10 cellular contexts compared by ENCODE assay signal in genomic region chr17:31489295-31490018, GRCh38.
DNase-seq lines count a peak whose midpoint lies in the region; ATAC-seq and TF ChIP-seq lines count a peak whose summit lies in the region.
"Had no signal": no experiment of that assay in that cellular context is flagged by ENCODE, and none has a peak within 500 bp of the region (broad histone marks: within the 10 kb centered on the region; RNA-seq: fewer than 3 reads in every experiment).

No MANE protein-coding gene starts in this region.

- no peak for TF ChIP-seq POLR2A in suprapubic skin (IDR thresholded peaks at IDR 0.05)

- no peak overlapping the region for H2AFZ ChIP-seq in GM23248

- TF ChIP-seq CTCF in suprapubic skin (IDR thresholded peaks at IDR 0.05): no peak

- peaks cover 70% of the 10 kb centered on the region for H3K4me1 ChIP-seq in suprapubic skin
- H3K4me1 ChIP-seq in GM23248 (ENCODE audit: insufficient read depth): no peaks in the 10 kb centered on the region

- H3K79me2 ChIP-seq in GM23248 (ENCODE audit: insufficient read depth): no peaks in the 10 kb centered on the region

- no peak overlapping the region for H3K9ac ChIP-seq in GM23248

- H3K36me3 Mint-ChIP-seq in activated CD4-positive, alpha-beta T cell treated with anti-CD3 and anti-CD28 coated beads, Interleukin-2, amount 10 ng/mL, durations not matched to agents 24 days and 14 days (ENCODE audit: low read depth): peaks cover 6% of the 10 kb centered on the region
- H3K36me3 Mint-ChIP-seq in activated T-helper 2 cell treated with anti-CD3 and anti-CD28 coated beads, Interferon-gamma antibody, Interleukin-2, Interleukin-4, amounts not matched to agents 10 μg/mL and 5 μg/mL and 100 μg/mL, durations not matched to agents 14 hours and 24 hours and 36 hours (ENCODE audit: low read depth): peaks cover 9% of the 10 kb centered on the region

- H3K36me3 ChIP-seq in suprapubic skin (no peaks in the 10 kb centered on the region), GM23248 (ENCODE audit: low read depth) (no peaks in the 10 kb centered on the region)
- H3K36me3 ChIP-seq: gastroesophageal sphincter had no signal

- H3K9me3 Mint-ChIP-seq in activated CD4-positive, alpha-beta T cell treated with anti-CD3 and anti-CD28 coated beads, Interleukin-2, amount 10 ng/mL, durations not matched to agents 24 days and 14 days: no peaks in the 10 kb centered on the region
- H3K9me3 Mint-ChIP-seq in activated T-helper 2 cell treated with anti-CD3 and anti-CD28 coated beads, Interferon-gamma antibody, Interleukin-2, Interleukin-4, amounts not matched to agents 10 μg/mL and 5 μg/mL and 100 μg/mL, durations not matched to agents 14 hours and 24 hours and 36 hours: no peaks in the 10 kb centered on the region

- peaks cover 2% of the 10 kb centered on the region for H3K27me3 Mint-ChIP-seq in activated CD4-positive, alpha-beta T cell treated with anti-CD3 and anti-CD28 coated beads, Interleukin-2, amount 10 ng/mL, durations not matched to agents 24 days and 14 days
- H3K27me3 Mint-ChIP-seq in activated T-helper 2 cell treated with anti-CD3 and anti-CD28 coated beads, Interferon-gamma antibody, Interleukin-2, Interleukin-4, amounts not matched to agents 10 μg/mL and 5 μg/mL and 100 μg/mL, durations not matched to agents 14 hours and 24 hours and 36 hours (ENCODE audit: low read depth): no peaks in the 10 kb centered on the region

- H4K20me1 ChIP-seq in GM23248 (ENCODE audit: insufficient read depth): no peaks in the 10 kb centered on the region

- ATAC-seq in left colon (peak; percentile 61), HG02970 (IDR thresholded peaks at IDR 0.05; ENCODE audit: low FRiP score, unreplicated experiment) (no peak)
- ATAC-seq: gastroesophageal sphincter had no signal

- no peak overlapping the region for H3K27ac ChIP-seq in suprapubic skin
- H3K27ac ChIP-seq in GM23248: no peak overlapping the region
- H3K27ac ChIP-seq: gastroesophageal sphincter had no signal

- 54% methylated on average over 16 of the region's 16 CpGs for WGBS in suprapubic skin
- WGBS in GM23248 (ENCODE audit: low coverage in 1 of 2, low lambda C conversion rate in 2 of 2, missing lambda C conversion rate in 2 of 2), 2 experiments: 85 to 86% methylated on average over 16 of the region's 16 CpGs

- in situ Hi-C loops in GM23248 (cut with MboI): no loop called here

- no peak overlapping the region for H3K4me2 ChIP-seq in GM23248 (ENCODE audit: unreplicated experiment)

- no peak for TF ChIP-seq EP300 in suprapubic skin (IDR thresholded peaks at IDR 0.05)

- intact Hi-C loops in activated CD4-positive, alpha-beta T cell treated with anti-CD3 and anti-CD28 coated beads, Interleukin-2, amount 10 ng/mL, durations not matched to agents 24 days and 14 days (cut with micrococcal nuclease): loop anchor here (2.0 to 5.0 kb wide), 2 partner anchors 169 to 177 kb away; partner anchors contain the start of genes EVI2A and EVI2B
- intact Hi-C loops in activated T-helper 2 cell treated with anti-CD3 and anti-CD28 coated beads, Interferon-gamma antibody, Interleukin-2, Interleukin-4, amounts not matched to agents 10 μg/mL and 5 μg/mL and 100 μg/mL, durations not matched to agents 14 hours and 24 hours and 36 hours (cut with micrococcal nuclease): loop anchor here (1.0 to 5.0 kb wide), 3 partner anchors 19 to 177 kb away; partner anchors contain the start of gene EVI2B
- intact Hi-C loops in left colon (cut with DNase I, micrococcal nuclease): no loop called here

- no peaks in the 10 kb centered on the region for H3K9me2 ChIP-seq in GM23248 (ENCODE audit: insufficient read depth)

- H3K4me1 Mint-ChIP-seq in activated CD4-positive, alpha-beta T cell treated with anti-CD3 and anti-CD28 coated beads, Interleukin-2, amount 10 ng/mL, durations not matched to agents 24 days and 14 days: peaks cover 59% of the 10 kb centered on the region
- peaks cover 59% of the 10 kb centered on the region for H3K4me1 Mint-ChIP-seq in activated T-helper 2 cell treated with anti-CD3 and anti-CD28 coated beads, Interferon-gamma antibody, Interleukin-2, Interleukin-4, amounts not matched to agents 10 μg/mL and 5 μg/mL and 100 μg/mL, durations not matched to agents 14 hours and 24 hours and 36 hours (ENCODE audit: low read depth)

- H3K9me3 ChIP-seq in suprapubic skin: no peaks in the 10 kb centered on the region
- H3K9me3 ChIP-seq in GM23248 (ENCODE audit: low read depth): no peaks in the 10 kb centered on the region
- H3K9me3 ChIP-seq: gastroesophageal sphincter had no signal

- no peaks in the 10 kb centered on the region for H3F3A ChIP-seq in GM23248 (ENCODE audit: insufficient read depth)

- H3K27me3 ChIP-seq in suprapubic skin (peaks cover 6% of the 10 kb centered on the region), GM23248 (replicated peaks; ENCODE audit: insufficient read depth) (peaks cover 56% of the 10 kb centered on the region)

- peak; percentile 68 for DNase-seq in activated CD4-positive, alpha-beta T cell treated with anti-CD3 and anti-CD28 coated beads, Interleukin-2, amount 10 ng/mL, durations not matched to agents 24 days and 14 days
- no peak for DNase-seq in activated CD4-positive, alpha-beta T cell treated with anti-CD3 and anti-CD28 coated beads for 4 hours
- DNase-seq in activated T-helper 2 cell treated with anti-CD3 and anti-CD28 coated beads, Interferon-gamma antibody, Interleukin-2, Interleukin-4, amounts not matched to agents 10 μg/mL and 5 μg/mL and 100 μg/mL, durations not matched to agents 14 hours and 24 hours and 36 hours (ENCODE audit: low spot score): no peak
- DNase-seq in left colon: peak; percentile 89 to 96
- no peak for DNase-seq in suprapubic skin (ENCODE audit: low spot score in 2 of 2)
- no peak for DNase-seq in stimulated activated CD8-positive, alpha-beta memory T cell treated with anti-CD3 and anti-CD28 coated beads, Interleukin-4, amount 100 ng/mL, for 48 hours
- no peak for DNase-seq in GM23248
- DNase-seq: ACHN had no signal

- H3K4me3 ChIP-seq in suprapubic skin (peak overlapping the region; percentile 55), GM23248 (no peak overlapping the region)

- peak overlapping the region; percentile 94 for H3K4me3 Mint-ChIP-seq in activated CD4-positive, alpha-beta T cell treated with anti-CD3 and anti-CD28 coated beads, Interleukin-2, amount 10 ng/mL, durations not matched to agents 24 days and 14 days
- H3K4me3 Mint-ChIP-seq in activated T-helper 2 cell treated with anti-CD3 and anti-CD28 coated beads, Interferon-gamma antibody, Interleukin-2, Interleukin-4, amounts not matched to agents 10 μg/mL and 5 μg/mL and 100 μg/mL, durations not matched to agents 14 hours and 24 hours and 36 hours (ENCODE audit: low read depth): peak overlapping the region; percentile 93

- H3K27ac Mint-ChIP-seq in activated CD4-positive, alpha-beta T cell treated with anti-CD3 and anti-CD28 coated beads, Interleukin-2, amount 10 ng/mL, durations not matched to agents 24 days and 14 days: peak overlapping the region; percentile 88
- H3K27ac Mint-ChIP-seq in activated T-helper 2 cell treated with anti-CD3 and anti-CD28 coated beads, Interferon-gamma antibody, Interleukin-2, Interleukin-4, amounts not matched to agents 10 μg/mL and 5 μg/mL and 100 μg/mL, durations not matched to agents 14 hours and 24 hours and 36 hours: peak overlapping the region; percentile 76

Comparison
In these comparisons a context has a peak if more than half of its experiments do, and no peak if none do; other contexts are left out.
1. DNase-seq: peak in activated CD4-positive, alpha-beta T cell treated with anti-CD3 and anti-CD28 coated beads, Interleukin-2, amount 10 ng/mL, durations not matched to agents 24 days and 14 days (single experiment) and left colon (2 of 2); none in activated CD4-positive, alpha-beta T cell treated with anti-CD3 and anti-CD28 coated beads for 4 hours (0 of 2), activated T-helper 2 cell treated with anti-CD3 and anti-CD28 coated beads, Interferon-gamma antibody, Interleukin-2, Interleukin-4, amounts not matched to agents 10 μg/mL and 5 μg/mL and 100 μg/mL, durations not matched to agents 14 hours and 24 hours and 36 hours (single experiment), suprapubic skin (0 of 2), stimulated activated CD8-positive, alpha-beta memory T cell treated with anti-CD3 and anti-CD28 coated beads, Interleukin-4, amount 100 ng/mL, for 48 hours (single experiment) and GM23248 (single experiment).
2. intact Hi-C loops: an anchor here in activated CD4-positive, alpha-beta T cell treated with anti-CD3 and anti-CD28 coated beads, Interleukin-2, amount 10 ng/mL, durations not matched to agents 24 days and 14 days (2.0 to 5.0 kb wide) and activated T-helper 2 cell treated with anti-CD3 and anti-CD28 coated beads, Interferon-gamma antibody, Interleukin-2, Interleukin-4, amounts not matched to agents 10 μg/mL and 5 μg/mL and 100 μg/mL, durations not matched to agents 14 hours and 24 hours and 36 hours (1.0 to 5.0 kb wide); none called in left colon.